16 cellular contexts compared by ENCODE assay signal in the genomic region with DNA sequence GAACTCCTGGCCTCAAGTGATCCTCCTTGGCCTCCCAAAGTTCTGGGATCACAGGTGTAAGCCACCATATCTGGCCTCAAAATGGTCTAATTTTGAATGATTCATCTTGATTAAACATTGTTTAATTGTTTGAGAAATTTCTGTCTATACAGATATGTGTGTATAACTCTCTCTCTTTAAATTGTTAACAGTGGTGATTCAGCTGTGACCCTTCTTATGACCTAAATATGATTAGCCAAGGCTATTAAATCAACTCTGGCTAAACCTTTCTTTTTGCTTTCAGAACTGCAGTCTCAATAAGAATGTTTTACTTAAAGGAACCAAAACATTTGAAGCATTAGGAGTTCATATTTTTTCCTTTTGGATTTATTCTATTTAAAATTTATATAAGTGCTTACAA. TPM values are rescaled to one million over a fixed set of nuclear protein-coding genes. Genes with fewer than 3 reads are reported as not detected.
DNase-seq lines count a peak whose midpoint lies in the region; ATAC-seq and TF ChIP-seq lines count a peak whose summit lies in the region.
"Had no signal": no experiment of that assay in that cellular context is flagged by ENCODE, and none has a peak within 500 bp of the region (broad histone marks: within the 10 kb centered on the region; RNA-seq: fewer than 3 reads in every experiment).

No MANE protein-coding gene starts in this region.

- no peak for TF ChIP-seq POLR2A in ovary (IDR thresholded peaks at IDR 0.05)

- H3K27me3 ChIP-seq in RWPE2 (ENCODE audit: insufficient read depth, poor library complexity, severe bottlenecking) (peaks cover 5% of the 10 kb centered on the region), ovary (no peaks in the 10 kb centered on the region)
- H3K27me3 ChIP-seq: BLaER1 had no signal

- no peaks in the 10 kb centered on the region for H3K4me1 ChIP-seq in RWPE2 (ENCODE audit: insufficient read depth, poor library complexity, severe bottlenecking)
- no peaks in the 10 kb centered on the region for H3K4me1 ChIP-seq in ovary (ENCODE audit: insufficient read depth)

- no peak overlapping the region for H3K4me3 ChIP-seq in RWPE2 (ENCODE audit: severe bottlenecking)
- no peak overlapping the region for H3K4me3 ChIP-seq in ovary
- H3K4me3 ChIP-seq: BLaER1, GM12878 had no signal

- H3K27ac ChIP-seq in RWPE2 (ENCODE audit: poor library complexity, severe bottlenecking) (no peak overlapping the region), ovary (no peak overlapping the region)
- H3K27ac ChIP-seq: BLaER1 had no signal

- peak; percentile 61 for ATAC-seq in RWPE2 (ENCODE audit: low read depth)
- ATAC-seq: GM12878 had no signal

- TF ChIP-seq EP300 in ovary (IDR thresholded peaks at IDR 0.05): no peak

- intact Hi-C loops in ovary (cut with DNase I): no loop called here

- peak; percentile 41 for DNase-seq in M059J (ENCODE audit: low read depth)
- no peak for DNase-seq in RWPE2 (ENCODE audit: low spot score)
- DNase-seq in iris pigment epithelial cell (ENCODE audit: low read depth): peak; percentile 26
- DNase-seq in GOT3 (lab: John Stamatoyannopoulos, UW): no peak
- no peak for DNase-seq in NCI-H82 (lab: John Stamatoyannopoulos, UW)
- DNase-seq in nucleus accumbens (lab: John Stamatoyannopoulos, UW): no peak
- DNase-seq in ovary: no peak
- DNase-seq: 8988T; CD4-positive, alpha-beta memory T cell; DMS153; DMS79; HCEC 1CT had no signal

- H3K36me3 ChIP-seq in RWPE2 (ENCODE audit: low read depth) (no peaks in the 10 kb centered on the region), ovary (no peaks in the 10 kb centered on the region)
- H3K36me3 ChIP-seq: BLaER1 had no signal

- H3K9me3 ChIP-seq in RWPE2 (ENCODE audit: severe bottlenecking) (no peaks in the 10 kb centered on the region), ovary (no peaks in the 10 kb centered on the region)
- H3K9me3 ChIP-seq: BLaER1 had no signal

- TF ChIP-seq CTCF in RWPE2 (IDR thresholded peaks at IDR 0.05; ENCODE audit: poor library complexity, severe bottlenecking) (no peak), ovary (IDR thresholded peaks at IDR 0.05) (no peak)

RNA-seq across cellular contexts. Expression of gene B3GALT5, which starts 19.2 kb away (rescaled TPM):
- 1.3 and 1.8 TPM in 2 replicates for total RNA-seq in M059J (2014; rRNA removed; shearing (Covaris generic))
- 1 to 10 TPM in 2 of 7 donors, under 1 TPM in 5; 0.18 to 1.8 (median 0.73) TPM for total RNA-seq in ovary
- under 1 TPM; 0.12 to 0.23 TPM for polyA plus RNA-seq in ovary
- total RNA-seq: CD4-positive, alpha-beta memory T cell; G401 had no signal
- polyA plus RNA-seq: CD14-positive monocyte; CD4-positive, alpha-beta memory T cell had no signal

Comparison
In these comparisons a context has a peak if more than half of its experiments do, and no peak if none do; other contexts are left out.
1. DNase-seq: peak in M059J (single experiment) and iris pigment epithelial cell (single experiment); none in RWPE2 (single experiment), GOT3 (single experiment), NCI-H82 (single experiment), nucleus accumbens (0 of 56) and ovary (0 of 5).